26 cellular contexts compared by ENCODE assay signal in the genomic region with DNA sequence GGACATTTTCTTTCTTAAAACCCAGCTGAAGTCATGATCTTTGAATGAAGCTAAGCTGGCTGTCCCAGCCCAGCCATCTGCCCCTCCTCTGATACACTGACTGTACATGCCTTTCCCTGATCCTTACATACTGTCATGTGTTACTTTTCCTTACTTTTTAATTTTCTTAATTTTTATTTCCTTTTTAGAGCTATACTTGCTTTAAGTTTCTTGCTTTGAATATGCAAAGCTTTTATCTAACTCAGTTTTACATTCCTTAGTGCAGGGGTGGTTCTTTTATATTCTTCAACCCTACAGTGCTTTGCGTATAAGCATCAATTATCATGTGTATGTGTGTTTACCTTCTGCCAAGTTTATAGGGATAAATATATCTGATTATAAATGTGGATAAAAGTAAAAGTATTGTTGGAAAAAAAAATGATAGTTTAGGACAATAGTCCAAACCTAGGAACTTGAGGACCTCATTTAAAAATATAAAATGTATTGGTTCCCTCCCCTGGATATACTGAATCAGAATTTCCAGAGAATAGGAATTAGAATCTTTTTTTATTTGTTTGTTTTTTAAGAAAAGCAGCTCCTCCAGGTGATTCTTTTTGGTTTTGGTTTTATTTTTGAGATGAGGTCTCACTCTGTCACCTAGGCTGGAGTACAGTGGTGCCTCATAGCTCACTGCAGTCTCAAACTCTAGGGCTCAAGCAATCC.
"Had no signal": no experiment of that assay in that cellular context is flagged by ENCODE, and none has a peak within 500 bp of the region (broad histone marks: within the 10 kb centered on the region; RNA-seq: fewer than 3 reads in every experiment).

No MANE protein-coding gene starts in this region.

- H3K27ac ChIP-seq: coronary artery, esophagus muscularis mucosa, foreskin keratinocyte, gastroesophageal sphincter, heart right ventricle, left lung, neural progenitor cell, parathyroid adenoma, right atrium auricular region, sigmoid colon, thoracic aorta, tibial nerve, upper lobe of left lung had no signal

- H3K27ac Mint-ChIP-seq: nephron; neural progenitor cell; stimulated activated memory B cell treated with anti-CD40 and anti-IgM and Interleukin-4, amounts not matched to agents 10 μg/mL and 1 μg/mL and 100 μg/mL, for 72 hours; stimulated activated naive CD8-positive, alpha-beta T cell treated with anti-CD3 and anti-CD28 coated beads, Interleukin-15, Interleukin-2, amounts not matched to agents 100 ng/mL and 50 ng/mL, for 24 hours had no signal

- H3K9me3 ChIP-seq: esophagus muscularis mucosa, gastroesophageal sphincter, heart right ventricle, left lung, right atrium auricular region, sigmoid colon, thoracic aorta, tibial nerve, upper lobe of left lung had no signal

- DNase-seq: dermis blood vessel endothelial cell; effector memory CD4-positive, alpha-beta T cell; foreskin keratinocyte; heart right ventricle; hippocampal formation; left cardiac atrium; left lung; mesendoderm; midbrain; naive thymus-derived CD4-positive, alpha-beta T cell; sigmoid colon; stimulated activated CD4-positive, alpha-beta T cell treated with anti-CD3 and anti-CD28 coated beads, Interleukin-2, amount 100 ng/mL, for 24 hours; stimulated activated CD4-positive, alpha-beta T cell treated with anti-CD3 and anti-CD28 coated beads, Interleukin-4, amount 100 ng/mL, for 24 hours; upper lobe of left lung had no signal

- H3K4me1 ChIP-seq: esophagus muscularis mucosa, foreskin keratinocyte, gastroesophageal sphincter, left lung, neural progenitor cell, parathyroid adenoma, right atrium auricular region, sigmoid colon, tibial nerve, upper lobe of left lung had no signal

- H2AFZ ChIP-seq: neural progenitor cell, parathyroid adenoma had no signal

- H3K9me3 Mint-ChIP-seq: stimulated activated memory B cell treated with anti-CD40 and anti-IgM and Interleukin-4, amounts not matched to agents 10 μg/mL and 1 μg/mL and 100 μg/mL, for 72 hours; stimulated activated naive CD8-positive, alpha-beta T cell treated with anti-CD3 and anti-CD28 coated beads, Interleukin-15, Interleukin-2, amounts not matched to agents 100 ng/mL and 50 ng/mL, for 24 hours had no signal

- H3K79me2 ChIP-seq: parathyroid adenoma had no signal

- H3K27me3 ChIP-seq: esophagus muscularis mucosa, foreskin keratinocyte, gastroesophageal sphincter, heart right ventricle, left lung, neural progenitor cell, right atrium auricular region, sigmoid colon, tibial nerve, upper lobe of left lung had no signal

- H3K27me3 Mint-ChIP-seq: naive thymus-derived CD4-positive, alpha-beta T cell; progenitor cell of endocrine pancreas; stimulated activated memory B cell treated with anti-CD40 and anti-IgM and Interleukin-4, amounts not matched to agents 10 μg/mL and 1 μg/mL and 100 μg/mL, for 72 hours; stimulated activated naive CD8-positive, alpha-beta T cell treated with anti-CD3 and anti-CD28 coated beads, Interleukin-15, Interleukin-2, amounts not matched to agents 100 ng/mL and 50 ng/mL, for 24 hours had no signal

- H3K4me3 Mint-ChIP-seq: naive thymus-derived CD4-positive, alpha-beta T cell; nephron; neural progenitor cell; stimulated activated memory B cell treated with anti-CD40 and anti-IgM and Interleukin-4, amounts not matched to agents 10 μg/mL and 1 μg/mL and 100 μg/mL, for 72 hours; stimulated activated naive CD8-positive, alpha-beta T cell treated with anti-CD3 and anti-CD28 coated beads, Interleukin-15, Interleukin-2, amounts not matched to agents 100 ng/mL and 50 ng/mL, for 24 hours had no signal

- H3K4me3 ChIP-seq: coronary artery, esophagus muscularis mucosa, gastroesophageal sphincter, heart right ventricle, left lung, neural progenitor cell, right atrium auricular region, sigmoid colon, thoracic aorta, tibial nerve, upper lobe of left lung had no signal

- ATAC-seq: foreskin keratinocyte; gastroesophageal sphincter; heart right ventricle; left cardiac atrium; left lung; naive thymus-derived CD4-positive, alpha-beta T cell; stimulated activated memory B cell treated with anti-CD40 and anti-IgM and Interleukin-4, amounts not matched to agents 10 μg/mL and 1 μg/mL and 100 μg/mL, for 72 hours had no signal

- H3K4me1 Mint-ChIP-seq: nephron; neural progenitor cell; stimulated activated memory B cell treated with anti-CD40 and anti-IgM and Interleukin-4, amounts not matched to agents 10 μg/mL and 1 μg/mL and 100 μg/mL, for 72 hours had no signal

- H3K4me2 ChIP-seq: neural progenitor cell had no signal

- H3K9ac ChIP-seq: neural progenitor cell, parathyroid adenoma had no signal
